8 cellular contexts compared by ENCODE assay signal in the genomic region with DNA sequence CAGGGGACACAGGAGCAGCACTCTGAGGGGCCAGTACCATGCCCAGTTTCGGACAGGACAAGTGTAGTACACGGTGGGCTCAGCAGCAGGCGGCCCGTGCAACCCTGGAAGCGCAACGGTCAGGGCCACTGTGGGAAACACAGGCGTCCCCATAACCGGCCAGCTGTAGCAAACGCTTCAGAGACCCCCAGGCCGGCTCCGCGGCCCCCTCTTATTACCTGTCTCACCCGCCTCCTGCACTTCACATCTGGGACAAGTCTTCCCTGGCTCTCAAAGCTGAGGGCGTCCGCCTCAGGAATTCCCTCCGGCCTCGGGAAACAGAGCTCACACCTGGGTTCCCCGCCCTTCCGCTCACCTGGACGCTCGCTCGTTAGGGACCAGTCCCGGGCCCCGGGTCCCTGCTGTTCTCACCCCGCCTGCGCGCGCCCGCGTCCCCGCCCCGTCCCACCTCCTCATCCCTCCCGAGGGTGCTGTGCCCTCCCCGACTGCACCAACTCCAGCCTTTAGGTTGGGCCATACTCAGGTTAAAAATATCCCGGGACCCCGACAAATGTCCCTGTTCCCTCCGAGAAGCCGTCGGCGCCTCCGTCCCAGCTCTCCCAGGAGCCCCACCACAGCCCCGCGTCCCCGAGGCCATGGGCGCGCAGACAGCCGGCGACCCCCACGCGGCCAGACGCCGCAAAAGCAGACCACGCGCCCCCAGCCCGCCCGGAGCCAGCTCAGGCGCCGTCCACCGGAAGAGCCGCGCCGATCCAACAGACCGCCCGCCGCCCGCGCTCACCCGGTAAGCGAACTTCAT.
DNase-seq lines count a peak whose midpoint lies in the region; ATAC-seq and TF ChIP-seq lines count a peak whose summit lies in the region.
"Not testable (repeated sequence)": the region's sequence is repeated elsewhere in the genome, so short reads cannot be mapped to it uniquely, and the experiment has no call there.

No MANE protein-coding gene starts in this region.

- H4K8ac ChIP-seq in IMR-90 (ENCODE audit: low read depth in 2 of 2, low read length in 2 of 2), result not testable (repeated sequence)

- H2BK20ac ChIP-seq in IMR-90 (ENCODE audit: low read depth, low read length), result not testable (repeated sequence)

- H3K9ac ChIP-seq in IMR-90 (ENCODE audit: low read depth, low read length), result not testable (repeated sequence)

- in situ Hi-C loops in IMR-90 (cut with MboI; ENCODE audit: low sequenced_read_pairs), result not testable (repeated sequence)

- not testable (repeated sequence) for DNase-seq in IMR-90; cardiac fibroblast (ENCODE audit: low read depth in 2 of 2); cardiac muscle cell (ENCODE audit: low read depth in 1 of 2, low spot score in 1 of 2)
- peak; percentile 63 for DNase-seq in activated CD4-positive, alpha-beta T cell treated with anti-CD3 and anti-CD28 coated beads, Interleukin-2, amount 10 ng/mL, durations not matched to agents 24 days and 14 days
- DNase-seq in mesenteric fat pad (ENCODE audit: low spot score) (peak; percentile 45), sigmoid colon (peak; percentile 52), aorta (peak; percentile 36 to 71)

- not testable (repeated sequence) for H2AFZ ChIP-seq in IMR-90 (replicated peaks; ENCODE audit: low read length, poor library complexity)

- H3K9me3 ChIP-seq in IMR-90 (ENCODE audit: control insufficient read depth, insufficient read depth, low read length); cardiac muscle cell (ENCODE audit: low read depth); sigmoid colon; aorta (ENCODE audit: control insufficient read depth, low read length): not testable (repeated sequence)

- H3K56ac ChIP-seq in IMR-90 (ENCODE audit: extremely low read depth, insufficient read depth, low read length), result not testable (repeated sequence)

- not testable (repeated sequence) for H2BK15ac ChIP-seq in IMR-90 (ENCODE audit: low read depth, low read length)

- H3K4me1 ChIP-seq in IMR-90 (ENCODE audit: control insufficient read depth, insufficient read depth, low read length); cardiac muscle cell (ENCODE audit: low read depth); sigmoid colon; aorta (ENCODE audit: control insufficient read depth in 1 of 2, insufficient read depth in 2 of 2, low read length in 2 of 2): not testable (repeated sequence)

- H2AK5ac ChIP-seq in IMR-90 (ENCODE audit: low read depth, low read length), result not testable (repeated sequence)

- TF ChIP-seq EP300 in sigmoid colon (IDR thresholded peaks at IDR 0.05), result not testable (repeated sequence)

- H3K4me3 ChIP-seq in IMR-90 (ENCODE audit: insufficient read depth, low read depth, low read length), result peak overlapping the region; percentile 48
- peak overlapping the region; percentile 27 to 45 for H3K4me3 ChIP-seq in cardiac fibroblast (replicated peaks in 1 of 2; ENCODE audit: low read depth in 2 of 2, low read length in 2 of 2)
- peak overlapping the region; percentile 53 for H3K4me3 ChIP-seq in cardiac muscle cell
- H3K4me3 ChIP-seq in sigmoid colon, result peak overlapping the region; percentile 31 to 51 (median 45)
- H3K4me3 ChIP-seq in aorta (ENCODE audit: low read length in 2 of 2), result not testable (repeated sequence)

- H2BK120ac ChIP-seq in IMR-90 (ENCODE audit: low read depth, low read length), result not testable (repeated sequence)

- H3K4me2 ChIP-seq in IMR-90 (ENCODE audit: low read depth, low read length), result not testable (repeated sequence)

- H2BK5ac ChIP-seq in IMR-90 (ENCODE audit: low read depth, low read length, poor library complexity, severe bottlenecking), result not testable (repeated sequence)

- not testable (repeated sequence) for H3K27ac ChIP-seq in IMR-90 (ENCODE audit: insufficient read depth, low read length); cardiac muscle cell; aorta (ENCODE audit: low read depth in 1 of 2, low read length in 2 of 2)
- peak overlapping the region in 3 of 4 donors; percentile 48 to 68 (median 59) for H3K27ac ChIP-seq in sigmoid colon

- not testable (repeated sequence) for H3K27ac Mint-ChIP-seq in activated CD4-positive, alpha-beta T cell treated with anti-CD3 and anti-CD28 coated beads, Interleukin-2, amount 10 ng/mL, durations not matched to agents 24 days and 14 days

- intact Hi-C loops in IMR-90 (cut with micrococcal nuclease); activated CD4-positive, alpha-beta T cell treated with anti-CD3 and anti-CD28 coated beads, Interleukin-2, amount 10 ng/mL, durations not matched to agents 24 days and 14 days (cut with micrococcal nuclease); sigmoid colon (cut with DNase I); aorta (cut with DNase I): not testable (repeated sequence)

- H3K4ac ChIP-seq in IMR-90 (ENCODE audit: low read depth, low read length), result not testable (repeated sequence)

- not testable (repeated sequence) for H3K23ac ChIP-seq in IMR-90 (ENCODE audit: low read depth, low read length)

- not testable (repeated sequence) for BruUV-seq in IMR-90 (replicated peaks; lab: Mats Ljungman, UMichigan)

- not testable (repeated sequence) for H3K4me1 Mint-ChIP-seq in activated CD4-positive, alpha-beta T cell treated with anti-CD3 and anti-CD28 coated beads, Interleukin-2, amount 10 ng/mL, durations not matched to agents 24 days and 14 days

- H3K14ac ChIP-seq in IMR-90 (replicated peaks; ENCODE audit: low read depth, low read length), result not testable (repeated sequence)

- not testable (repeated sequence) for TF ChIP-seq RAD21 in IMR-90 (IDR thresholded peaks at IDR 0.05; ENCODE audit: low read length)

- not testable (repeated sequence) for H3K36me3 Mint-ChIP-seq in activated CD4-positive, alpha-beta T cell treated with anti-CD3 and anti-CD28 coated beads, Interleukin-2, amount 10 ng/mL, durations not matched to agents 24 days and 14 days (ENCODE audit: low read depth)

- not testable (repeated sequence) for H3K4me3 Mint-ChIP-seq in activated CD4-positive, alpha-beta T cell treated with anti-CD3 and anti-CD28 coated beads, Interleukin-2, amount 10 ng/mL, durations not matched to agents 24 days and 14 days

- H4K20me1 ChIP-seq in IMR-90 (ENCODE audit: insufficient read depth, low read length), result not testable (repeated sequence)

- H3K18ac ChIP-seq in IMR-90 (ENCODE audit: low read depth, low read length), result not testable (repeated sequence)

- dilution Hi-C loops in IMR-90 (cut with HindIII; ENCODE audit: low sequenced_read_pairs, unreplicated experiment), result not testable (repeated sequence)

- not testable (repeated sequence) for H4K91ac ChIP-seq in IMR-90 (ENCODE audit: insufficient read depth, low read depth, low read length)

- WGBS in IMR-90 (ENCODE audit: extremely low coverage in 2 of 2, insufficient read length in 1 of 2), 2 experiments, result no CpG with 5 or more reads among the region's 69 CpGs
- 1 to 2% methylated on average over 18 to 27 of the region's 69 CpGs for WGBS in sigmoid colon, 2 donors
- WGBS in aorta, 2 donors, result 0 to 2% methylated on average over 5 to 27 of the region's 69 CpGs

- TF ChIP-seq POLR2A in IMR-90 (IDR thresholded peaks at IDR 0.05; ENCODE audit: low read depth, low read length); sigmoid colon (IDR thresholded peaks at IDR 0.05): not testable (repeated sequence)

- not testable (repeated sequence) for H3K27me3 ChIP-seq in IMR-90 (ENCODE audit: control insufficient read depth, insufficient read depth, low read length); cardiac muscle cell; sigmoid colon; aorta (ENCODE audit: control insufficient read depth in 1 of 2, insufficient read depth in 2 of 2, low read length in 1 of 2)

- not testable (repeated sequence) for H3K9me1 ChIP-seq in IMR-90 (ENCODE audit: insufficient read depth, low read length)

- H3K79me1 ChIP-seq in IMR-90 (ENCODE audit: low read depth in 1 of 2, low read length in 2 of 2), result not testable (repeated sequence)

- TF ChIP-seq CTCF in IMR-90 (conservative IDR thresholded peaks at IDR 0.05; ENCODE audit: low read depth, low read length); cardiac fibroblast (IDR thresholded peaks at IDR 0.05; ENCODE audit: low read depth, low read length); cardiac muscle cell (IDR thresholded peaks at IDR 0.05; ENCODE audit: low read depth, low read length); sigmoid colon (IDR thresholded peaks at IDR 0.05): not testable (repeated sequence)

- H3K9me3 Mint-ChIP-seq in activated CD4-positive, alpha-beta T cell treated with anti-CD3 and anti-CD28 coated beads, Interleukin-2, amount 10 ng/mL, durations not matched to agents 24 days and 14 days, result not testable (repeated sequence)

- H4K5ac ChIP-seq in IMR-90 (ENCODE audit: low read depth, low read length), result not testable (repeated sequence)

- CTCF ChIA-PET in IMR-90 (lab: Yijun Ruan, JAX), result not testable (repeated sequence)

- ATAC-seq in GM21717 (IDR thresholded peaks at IDR 0.05; ENCODE audit: unreplicated experiment) (peak; percentile 17), IMR-90 (ENCODE audit: low read depth) (peak; percentile 34), aorta (ENCODE audit: low FRiP score) (peak; percentile 16)

- H2AK9ac ChIP-seq in IMR-90 (replicated peaks; ENCODE audit: low read depth, low read length, poor library complexity), result not testable (repeated sequence)

- POLR2A ChIA-PET in IMR-90 (lab: Charles Lee; ENCODE audit: unreplicated experiment), result not testable (repeated sequence)

- not testable (repeated sequence) for H3K36me3 ChIP-seq in IMR-90 (ENCODE audit: control insufficient read depth, insufficient read depth, low read length); cardiac muscle cell; sigmoid colon; aorta (ENCODE audit: control insufficient read depth in 1 of 2, insufficient read depth in 2 of 2, low read length in 1 of 2)

- H3K27me3 Mint-ChIP-seq in activated CD4-positive, alpha-beta T cell treated with anti-CD3 and anti-CD28 coated beads, Interleukin-2, amount 10 ng/mL, durations not matched to agents 24 days and 14 days, result not testable (repeated sequence)
